Comparison of ENCODE assay signal across 12 cellular contexts in the genomic region with DNA sequence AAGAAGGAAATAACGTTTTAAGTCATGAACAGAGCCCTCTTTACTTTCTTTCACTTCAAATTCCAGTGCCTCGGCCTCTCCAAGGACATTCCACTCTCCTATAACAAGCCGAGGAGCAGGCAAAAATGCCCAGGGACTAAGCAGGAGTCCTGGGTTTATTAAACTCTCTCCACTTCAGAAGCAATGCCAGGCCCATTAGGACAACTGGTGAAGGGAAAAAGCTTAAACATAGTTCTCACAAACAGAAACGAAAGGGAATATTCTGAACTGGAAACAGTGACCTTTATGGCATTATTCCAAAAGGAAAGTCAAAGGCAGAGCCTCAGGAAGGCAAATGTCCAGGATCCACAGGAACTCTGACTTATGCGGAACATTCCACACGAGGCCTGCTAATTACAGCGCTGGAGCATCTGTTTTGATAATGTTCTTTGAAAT. TPM values are rescaled to one million over a fixed set of nuclear protein-coding genes. Genes with fewer than 3 reads are reported as not detected.
A peak's percentile ranks its signal among the peaks of the same experiment; 100 is the strongest.
DNase-seq lines count a peak whose midpoint lies in the region; ATAC-seq, FAIRE-seq and TF ChIP-seq lines count a peak whose summit lies in the region.
"Had no signal": no experiment of that assay in that cellular context is flagged by ENCODE, and none has a peak within 500 bp of the region (broad histone marks: within the 10 kb centered on the region; RNA-seq: fewer than 3 reads in every experiment).

No MANE protein-coding gene starts in this region.

- 42% methylated on average over 7 of the region's 7 CpGs for WGBS in right lobe of liver (ENCODE audit: insufficient coverage, low coverage, low lambda C conversion rate, missing lambda C conversion rate)
- 20 to 32% (median 28%) methylated on average over 7 of the region's 7 CpGs for WGBS in small intestine, 3 donors

- H3K4me1 ChIP-seq in right lobe of liver: peaks cover 0 to 22% (median 8%) of the 10 kb centered on the region in 4 donors
- peaks cover 4 to 5% of the 10 kb centered on the region in 2 donors for H3K4me1 ChIP-seq in small intestine (ENCODE audit: control insufficient read depth in 2 of 2, insufficient read depth in 1 of 2, low read depth in 1 of 2, low read length in 1 of 2)

- H3K4me3 ChIP-seq in epithelial cell of proximal tubule (ENCODE audit: low read depth, low read length): peak overlapping the region; percentile 12
- no peak overlapping the region for H3K4me3 ChIP-seq in right lobe of liver
- no peak overlapping the region for H3K4me3 ChIP-seq in small intestine (ENCODE audit: low read depth in 1 of 2, low read length in 2 of 2)

- H3K36me3 Mint-ChIP-seq in immature natural killer cell: no peaks in the 10 kb centered on the region

- peaks cover 0 to 5% (median 4%) of the 10 kb centered on the region in 3 donors for H3K27me3 Mint-ChIP-seq in immature natural killer cell (ENCODE audit: low read depth in 3 of 3)

- H3K9me3 Mint-ChIP-seq in immature natural killer cell: no peaks in the 10 kb centered on the region

- no peak for FAIRE-seq in small intestine (lab: Jason Lieb, UNC)

- H3K27ac ChIP-seq in right lobe of liver (peak overlapping the region; percentile 31 to 69 (median 58)), small intestine (ENCODE audit: low read depth in 1 of 2, low read length in 1 of 2) (peak overlapping the region; percentile 24 to 28)

- intact Hi-C loops in right lobe of liver (cut with DNase I): loop anchor here in 1 of 2 donors (10.0 kb wide), 1 partner anchor 109 kb away; a partner anchor contains a TSS

- peaks cover 6 to 10% of the 10 kb centered on the region in 2 donors for H3K4me1 Mint-ChIP-seq in immature natural killer cell

- ATAC-seq in right lobe of liver (peak; percentile 72 to 87 (median 78)), HG03460 (IDR thresholded peaks at IDR 0.05; ENCODE audit: unreplicated experiment) (no peak), GM18502 (IDR thresholded peaks at IDR 0.05; ENCODE audit: poor library complexity, unreplicated experiment) (no peak)

- TF ChIP-seq CTCF in epithelial cell of proximal tubule (conservative IDR thresholded peaks at IDR 0.05; ENCODE audit: low read depth, low read length) (no peak), right lobe of liver (IDR thresholded peaks at IDR 0.05) (no peak)

- no peaks in the 10 kb centered on the region for H3K9me3 ChIP-seq in right lobe of liver
- no peaks in the 10 kb centered on the region for H3K9me3 ChIP-seq in small intestine (ENCODE audit: control insufficient read depth, low read depth)

- no peaks in the 10 kb centered on the region for H3K27me3 ChIP-seq in right lobe of liver
- no peaks in the 10 kb centered on the region for H3K27me3 ChIP-seq in small intestine (ENCODE audit: control insufficient read depth in 2 of 2, insufficient read depth in 2 of 2, low read length in 2 of 2)

- H3K27ac Mint-ChIP-seq in immature natural killer cell: no peak overlapping the region

- H3K36me3 ChIP-seq in right lobe of liver (no peaks in the 10 kb centered on the region), small intestine (ENCODE audit: control insufficient read depth in 2 of 2, insufficient read depth in 2 of 2, low read length in 2 of 2) (no peaks in the 10 kb centered on the region)

- DNase-seq in LHCN-M2 (ENCODE audit: low read depth): peak; percentile 7
- DNase-seq in epithelial cell of proximal tubule (ENCODE audit: low read depth): peak; percentile 58
- no peak for DNase-seq in right lobe of liver
- peak; percentile 60 for DNase-seq in small intestine
- no peak for DNase-seq in immature natural killer cell
- DNase-seq in inferior parietal cortex (ENCODE audit: extremely low spot score): no peak
- DNase-seq: activated CD4-positive, alpha-beta T cell treated with anti-CD3 and anti-CD28 coated beads for 48 hours; amygdala; COR-L47; NCI-H1436 had no signal

- no peak for TF ChIP-seq POLR2A in right lobe of liver (IDR thresholded peaks at IDR 0.05)

- no peak overlapping the region for H3K4me3 Mint-ChIP-seq in immature natural killer cell

RNA-seq across cellular contexts. Expression of a gene that starts 30.9 kb away (rescaled TPM):
- total RNA-seq in LHCN-M2 (2014; rRNA removed) (29.8 and 30.6 TPM in 2 replicates), epithelial cell of proximal tubule (28.1 and 30.0 TPM in 2 replicates), right lobe of liver (10 to 100 TPM; 15.1 to 22.5 (median 20.7) TPM)
- 25.6 TPM for polyA plus RNA-seq in LHCN-M2 (2012)
- polyA plus RNA-seq in small intestine (10 to 100 TPM; 64.1 to 69.4 (median 69.1) TPM), immature natural killer cell (100 to 1,000 TPM in 1 of 3 donors, 10 to 100 TPM in 2; 78.8 to 120 (median 82.8) TPM)

Comparison
In these comparisons a context has a peak if more than half of its experiments do, and no peak if none do; other contexts are left out.
1. DNase-seq: peak in LHCN-M2 (single experiment), epithelial cell of proximal tubule (single experiment) and small intestine (single experiment); none in right lobe of liver (0 of 3), immature natural killer cell (0 of 3) and inferior parietal cortex (single experiment).
2. ATAC-seq: peak in right lobe of liver (4 of 4); none in HG03460 (single experiment) and GM18502 (single experiment).